21 cellular contexts compared by ENCODE assay signal in genomic region chr5:10624679-10625078, GRCh38.
"Had no signal": no experiment of that assay in that cellular context is flagged by ENCODE, and none has a peak within 500 bp of the region (broad histone marks: within the 10 kb centered on the region; RNA-seq: fewer than 3 reads in every experiment).

No MANE protein-coding gene starts in this region.

- H3K9ac ChIP-seq: neural progenitor cell had no signal

- H3K4me3 ChIP-seq: coronary artery, hepatocyte, neural progenitor cell, psoas muscle, spleen, suprapubic skin, thyroid gland had no signal

- H3K4me3 Mint-ChIP-seq: endodermal cell; mesothelial cell of epicardium; natural killer cell treated with Interleukin-12 subunit alpha and Interleukin-12 subunit beta and Interleukin-15 and Interleukin-18, amount 100 ng/mL, for 72 hours; neural progenitor cell; type B pancreatic cell had no signal

- H3K27me3 ChIP-seq: foreskin keratinocyte, hepatocyte, neural progenitor cell, spleen, suprapubic skin, thyroid gland had no signal

- H3K36me3 ChIP-seq: neural progenitor cell, suprapubic skin, thyroid gland had no signal

- H2AFZ ChIP-seq: hepatocyte, neural progenitor cell had no signal

- ATAC-seq: foreskin keratinocyte; natural killer cell treated with Interleukin-12 subunit alpha and Interleukin-12 subunit beta and Interleukin-15 and Interleukin-18, amount 100 ng/mL, for 72 hours; psoas muscle; sciatic nerve had no signal

- H3K79me2 ChIP-seq: hepatocyte had no signal

- H3K4me2 ChIP-seq: hepatocyte, neural progenitor cell had no signal

- H3K9me3 ChIP-seq: psoas muscle, suprapubic skin, thyroid gland had no signal

- H3K27ac Mint-ChIP-seq: endodermal cell, mesothelial cell of epicardium, neural progenitor cell, type B pancreatic cell had no signal

- DNase-seq: effector CD4-positive, alpha-beta T cell; erythroblast; foreskin keratinocyte; mammary epithelial cell; psoas muscle; retina; spleen; stimulated activated CD4-positive, alpha-beta T cell treated with anti-CD3 and anti-CD28 coated beads, Interleukin-15, amount 100 ng/mL, for 24 hours; stimulated activated CD4-positive, alpha-beta T cell treated with anti-CD3 and anti-CD28 coated beads, Interleukin-1b, Interleukin-23, amount 100 ng/mL, for 48 hours; stimulated activated CD4-positive, alpha-beta T cell treated with anti-CD3 and anti-CD28 coated beads, Interleukin-4, amount 100 ng/mL, for 24 hours; stimulated activated naive CD4-positive, alpha-beta T cell; thyroid gland had no signal

- H3K27ac ChIP-seq: coronary artery, foreskin keratinocyte, hepatocyte, neural progenitor cell, psoas muscle, suprapubic skin, thyroid gland had no signal

- H3K4me1 ChIP-seq: foreskin keratinocyte had no signal
